2 cellular contexts compared by ENCODE assay signal in the genomic region with DNA sequence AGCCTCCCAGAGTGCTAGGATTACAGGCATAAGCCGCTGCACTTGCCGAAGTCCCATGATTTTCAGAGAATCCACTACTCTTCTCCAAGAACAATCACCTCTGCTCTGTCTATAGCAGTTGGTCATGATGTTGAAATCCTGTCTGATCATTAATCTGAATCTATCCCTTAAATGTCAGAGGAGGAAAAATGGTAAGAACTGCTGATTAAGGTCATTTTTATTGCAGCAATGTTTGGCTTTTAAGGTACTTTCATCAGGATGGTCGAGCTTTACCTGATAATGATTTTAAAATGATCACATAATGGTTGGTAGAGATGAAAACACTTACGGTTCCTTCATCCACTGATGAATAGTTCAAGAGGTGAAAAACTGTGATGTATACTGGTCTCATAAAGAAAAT.
TF ChIP-seq lines count a peak whose summit lies in the region.

No MANE protein-coding gene starts in this region.

TF ChIP-seq in HepG2, 621 proteins besides CTCF, POLR2A, EP300 and RAD21:
- peak; percentile 54 to 74; a peak in 3 of 4 replicates for TF ChIP-seq MAFK (conservative IDR thresholded peaks at IDR 0.05 in 1 of 2, IDR thresholded peaks at IDR 0.05 in 1 of 2; ENCODE audit: low read length in 2 of 2)
- TF ChIP-seq ATF6 (CRISPR knock-in tag; conservative IDR thresholded peaks at IDR 0.05): no peak
- peak; percentile 53 for TF ChIP-seq MAFF (IDR thresholded peaks at IDR 0.05; ENCODE audit: low read depth, low read length)
- TF ChIP-seq ZNF83 (CRISPR knock-in tag; IDR thresholded peaks at IDR 0.05; ENCODE audit: borderline replicate concordance): no peak

TF ChIP-seq in IMR-90, 13 proteins besides CTCF, POLR2A, EP300 and RAD21 (continued from another document):
- TF ChIP-seq MXI1 (IDR thresholded peaks at IDR 0.05; ENCODE audit: borderline replicate concordance, low read depth, low read length) (no peak), MAFK (IDR thresholded peaks at IDR 0.05; ENCODE audit: low read depth, low read length) (peak; percentile 48), BHLHE40 (IDR thresholded peaks at IDR 0.05; ENCODE audit: low read depth, low read length) (no peak)
TF ChIP-seq in IMR-90: peak in this region for 1.
